ENCODE assay signal across 1 cellular context in the genomic region with DNA sequence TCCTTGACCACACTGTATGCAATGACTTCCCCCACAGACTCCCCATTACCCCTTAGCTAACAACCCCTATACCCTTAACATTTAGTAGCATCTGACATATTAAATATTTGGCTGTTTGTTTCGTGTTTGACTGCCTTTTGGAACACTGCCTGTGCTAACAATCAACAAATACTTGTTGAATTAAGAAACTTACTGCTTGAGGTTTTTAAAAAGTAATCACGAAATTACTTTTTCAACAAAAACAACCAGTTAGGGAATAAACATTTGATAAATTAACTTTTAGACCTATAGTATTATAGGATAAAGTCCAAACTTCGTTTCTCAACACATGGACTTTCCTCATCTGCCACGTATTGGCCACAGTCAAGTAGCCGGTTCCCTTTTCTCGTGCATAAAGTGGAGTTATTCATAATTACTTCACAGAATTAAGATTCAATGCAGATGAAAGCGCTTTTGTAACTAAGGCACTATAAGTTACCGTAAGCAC.
TF ChIP-seq lines count a peak whose summit lies in the region.

No MANE protein-coding gene starts in this region.

TF ChIP-seq in GM12878, 131 proteins besides CTCF, POLR2A, EP300 and RAD21:
- no peak for TF ChIP-seq POU2F2 (IDR thresholded peaks at IDR 0.05; ENCODE audit: borderline replicate concordance, low read depth, low read length)
- peak; percentile 56; the same call in 1 of the 2 replicates for TF ChIP-seq SPI1 (IDR thresholded peaks at IDR 0.05; ENCODE audit: borderline replicate concordance, insufficient read depth, low read depth, low read length)
- TF ChIP-seq MEF2B (IDR thresholded peaks at IDR 0.05; ENCODE audit: partially characterized antibody, poor library complexity, severe bottlenecking): peak; percentile 8
